18 cellular contexts compared by ENCODE assay signal in genomic region chr16:23771642-23772041, GRCh38. TPM values are rescaled to one million over a fixed set of nuclear protein-coding genes. Genes with fewer than 3 reads are reported as not detected.
DNase-seq lines count a peak whose midpoint lies in the region; ATAC-seq, FAIRE-seq and TF ChIP-seq lines count a peak whose summit lies in the region.
"Had no signal": no experiment of that assay in that cellular context is flagged by ENCODE, and none has a peak within 500 bp of the region (broad histone marks: within the 10 kb centered on the region; RNA-seq: fewer than 3 reads in every experiment).

No MANE protein-coding gene starts in this region.

- H3K4me1 Mint-ChIP-seq in MCF 10A (ENCODE audit: insufficient read depth, unreplicated experiment): peaks cover 11% of the 10 kb centered on the region
- no peaks in the 10 kb centered on the region for H3K4me1 Mint-ChIP-seq in endodermal cell
- no peaks in the 10 kb centered on the region for H3K4me1 Mint-ChIP-seq in naive B cell

- no peaks in the 10 kb centered on the region for H3K27me3 Mint-ChIP-seq in MCF 10A (ENCODE audit: insufficient read depth, unreplicated experiment)
- no peaks in the 10 kb centered on the region for H3K27me3 Mint-ChIP-seq in endodermal cell (ENCODE audit: insufficient read depth)
- peaks cover 6 to 25% (median 11%) of the 10 kb centered on the region in 3 donors for H3K27me3 Mint-ChIP-seq in naive B cell

- no peak for TF ChIP-seq POLR2A in breast epithelium (IDR thresholded peaks at IDR 0.05)

- no peak overlapping the region for H3K4me3 Mint-ChIP-seq in MCF 10A (ENCODE audit: unreplicated experiment)
- H3K4me3 Mint-ChIP-seq in endodermal cell: no peak overlapping the region
- no peak overlapping the region for H3K4me3 Mint-ChIP-seq in naive B cell

- H3K4me1 ChIP-seq in breast epithelium (no peaks in the 10 kb centered on the region), endodermal cell (ENCODE audit: control insufficient read depth, insufficient read depth, low read length) (no peaks in the 10 kb centered on the region)
- H3K4me1 ChIP-seq: Peyer's patch had no signal

- FAIRE-seq in D721Med (lab: Jason Lieb, UNC): no peak

- CTCF ChIA-PET in MCF 10A (lab: Yijun Ruan, JAX): interaction anchor here (0.6 to 1.0 kb wide), 3 partner anchors 9 to 270 kb away, joined by 3 to 5 read pairs (median 5); no protein-coding TSS in a partner anchor

- H3K36me3 ChIP-seq in breast epithelium (no peaks in the 10 kb centered on the region), endodermal cell (ENCODE audit: control insufficient read depth, insufficient read depth, low read length) (no peaks in the 10 kb centered on the region)
- H3K36me3 ChIP-seq: Peyer's patch had no signal

- TF ChIP-seq CTCF in MCF 10A (IDR thresholded peaks at IDR 0.05; ENCODE audit: unreplicated experiment): no peak
- no peak for TF ChIP-seq CTCF in breast epithelium (IDR thresholded peaks at IDR 0.05)
- TF ChIP-seq CTCF in endodermal cell (conservative IDR thresholded peaks at IDR 0.05): no peak
- TF ChIP-seq CTCF in D721Med (IDR thresholded peaks at IDR 0.05; ENCODE audit: insufficient read depth, missing control alignments): no peak

- H3K4me3 ChIP-seq in breast epithelium (no peak overlapping the region), endodermal cell (ENCODE audit: low read length) (no peak overlapping the region)
- H3K4me3 ChIP-seq: Peyer's patch had no signal

- peak; percentile 13 to 30 for ATAC-seq in naive B cell (ENCODE audit: low read depth in 2 of 2)
- no peak for ATAC-seq in GM19328 (IDR thresholded peaks at IDR 0.05; ENCODE audit: unreplicated experiment)
- ATAC-seq in GM18870 (IDR thresholded peaks at IDR 0.05; ENCODE audit: unreplicated experiment): no peak

- H3K36me3 Mint-ChIP-seq in MCF 10A (ENCODE audit: insufficient read depth, unreplicated experiment) (no peaks in the 10 kb centered on the region), endodermal cell (ENCODE audit: low read depth) (no peaks in the 10 kb centered on the region), naive B cell (no peaks in the 10 kb centered on the region)

- no TSS peak for BruUV-seq in MCF 10A (replicated peaks; lab: Mats Ljungman, UMichigan)

- peak; percentile 10 for DNase-seq in MCF 10A (ENCODE audit: unreplicated experiment)
- DNase-seq in breast epithelium (ENCODE audit: low spot score in 2 of 2): no peak
- peak; percentile 11 for DNase-seq in endodermal cell
- no peak for DNase-seq in naive B cell
- DNase-seq in D721Med (ENCODE audit: insufficient read length, low spot score): no peak
- DNase-seq in stimulated activated CD4-positive, alpha-beta T cell treated with anti-CD3 and anti-CD28 coated beads, Interleukin-4, amount 100 ng/mL, for 24 hours: no peak
- DNase-seq: C1 segment of cervical spinal cord, H7, NCI-H1048, NCI-H1694, NCI-H2107, NCI-H345, Peyer's patch, SIG-M5 had no signal

- H3K27me3 ChIP-seq in breast epithelium (no peaks in the 10 kb centered on the region), endodermal cell (ENCODE audit: control insufficient read depth, insufficient read depth, low read length, poor library complexity, severe bottlenecking) (no peaks in the 10 kb centered on the region)
- H3K27me3 ChIP-seq: Peyer's patch had no signal

- H3K9ac ChIP-seq in endodermal cell (ENCODE audit: extremely low read depth, low read length, poor library complexity, severe bottlenecking): no peak overlapping the region

- WGBS in endodermal cell (ENCODE audit: insufficient coverage in 1 of 2, insufficient read length in 1 of 2), 2 experiments: 50 to 58% methylated on average over 1 to 2 of the region's 2 CpGs

- intact Hi-C loops in MCF 10A (cut with micrococcal nuclease) (no loop called here), breast epithelium (cut with DNase I; ENCODE audit: low total_unique reads) (no loop called here)

- H3K27ac ChIP-seq in breast epithelium (no peak overlapping the region), endodermal cell (ENCODE audit: low read depth, low read length) (no peak overlapping the region)
- H3K27ac ChIP-seq: Peyer's patch had no signal

- POLR2A ChIA-PET in MCF 10A (lab: Yijun Ruan, JAX): interaction anchor here (2.2 kb wide), 1 partner anchor 9 kb away, joined by 6 read pairs; no protein-coding TSS in a partner anchor

- H3K9me3 Mint-ChIP-seq in MCF 10A (ENCODE audit: unreplicated experiment) (no peaks in the 10 kb centered on the region), endodermal cell (no peaks in the 10 kb centered on the region), naive B cell (peaks cover 0 to 4% (median 0%) of the 10 kb centered on the region in 7 donors)

- H3K27ac Mint-ChIP-seq in MCF 10A (ENCODE audit: low read depth, unreplicated experiment) (peak overlapping the region; percentile 19), endodermal cell (no peak overlapping the region), naive B cell (no peak overlapping the region)

- H3K9me3 ChIP-seq in breast epithelium (no peaks in the 10 kb centered on the region), endodermal cell (ENCODE audit: control insufficient read depth, low read length) (no peaks in the 10 kb centered on the region)
- H3K9me3 ChIP-seq: Peyer's patch had no signal

RNA-seq across cellular contexts. Expression of gene CHP2, which starts 16.8 kb away (rescaled TPM):
- total RNA-seq in MCF 10A (2022): not detected in 2 replicates
- under 1 TPM in 2 of 3 donors, not detected in 1; 0.16 to 0.33 TPM for total RNA-seq in breast epithelium
- 1 to 10 TPM in 1 of 2 donors, under 1 TPM in 1; 0.46 to 1.2 TPM for total RNA-seq in endodermal cell
- 0.11 TPM for polyA plus RNA-seq in endodermal cell (2013, experiment 1 of 2)
- polyA plus RNA-seq in endodermal cell (2013, experiment 2 of 2): 0.12 TPM
- polyA plus RNA-seq in naive B cell (ENCODE audit: low read depth in 6 of 6): not detected
- total RNA-seq: A172, LHCN-M2 had no signal

RNA-seq across cellular contexts. Expression of gene ERN2, which starts 58.6 kb away (rescaled TPM):
- total RNA-seq in MCF 10A (2022): not detected in 2 replicates
- under 1 TPM in 1 of 3 donors, not detected in 2; 0.33 TPM for total RNA-seq in breast epithelium
- total RNA-seq in endodermal cell: 1 to 10 TPM; 1.3 to 1.4 TPM
- polyA plus RNA-seq in endodermal cell (2013, experiment 1 of 2): 0.39 TPM
- polyA plus RNA-seq in endodermal cell (2013, experiment 2 of 2): 0.37 TPM
- not detected for polyA plus RNA-seq in naive B cell (ENCODE audit: low read depth in 6 of 6)
- total RNA-seq: A172, LHCN-M2 had no signal

Comparison
In these comparisons a context has a peak if more than half of its experiments do, and no peak if none do; other contexts are left out.
1. DNase-seq: peak in MCF 10A (single experiment) and endodermal cell (single experiment); none in breast epithelium (0 of 2), naive B cell (single experiment), D721Med (single experiment) and stimulated activated CD4-positive, alpha-beta T cell treated with anti-CD3 and anti-CD28 coated beads, Interleukin-4, amount 100 ng/mL, for 24 hours (single experiment).
2. ATAC-seq: peak in naive B cell (2 of 2); none in GM19328 (single experiment) and GM18870 (single experiment).